9 cellular contexts compared by ENCODE assay signal in the genomic region with DNA sequence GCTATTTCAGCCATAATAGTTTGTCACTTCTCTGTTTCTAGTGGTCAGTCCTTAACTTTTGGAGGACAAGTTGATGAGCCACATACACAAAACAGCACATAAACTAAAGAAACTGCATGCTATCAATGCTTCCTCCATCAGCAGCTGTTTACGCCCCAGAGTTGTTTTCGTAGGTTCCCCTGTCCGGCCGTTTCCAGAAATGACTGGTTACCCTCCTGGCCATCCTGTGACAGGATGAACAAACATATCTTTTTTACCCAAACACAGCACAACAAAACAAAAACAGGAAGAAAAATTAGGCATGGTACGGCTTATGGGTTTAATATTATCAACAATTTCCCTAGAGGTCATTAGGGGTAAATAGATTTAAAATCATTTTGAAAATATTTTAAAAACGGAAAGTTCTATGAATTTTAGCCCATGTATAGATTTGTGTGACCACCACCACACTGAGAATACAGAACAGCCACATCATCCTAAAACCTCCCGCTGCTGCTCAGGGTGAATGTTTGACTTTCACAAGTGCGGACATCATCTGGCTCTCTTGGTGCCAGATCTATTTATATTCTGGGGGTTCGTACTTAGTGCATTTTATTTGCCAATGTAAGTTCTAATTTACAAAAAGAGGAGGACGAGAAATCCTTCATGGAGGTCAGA.
DNase-seq lines count a peak whose midpoint lies in the region; ATAC-seq and TF ChIP-seq lines count a peak whose summit lies in the region.
"Had no signal": no experiment of that assay in that cellular context is flagged by ENCODE, and none has a peak within 500 bp of the region (broad histone marks: within the 10 kb centered on the region; RNA-seq: fewer than 3 reads in every experiment).

No MANE protein-coding gene starts in this region.

- peaks cover 30% of the 10 kb centered on the region for H3K79me2 ChIP-seq in parathyroid adenoma

- H3K4me1 ChIP-seq in adrenal gland (replicated peaks in 1 of 2) (peaks cover 20 to 25% of the 10 kb centered on the region in 2 donors), parathyroid adenoma (peaks cover 3% of the 10 kb centered on the region)

- peak; percentile 75 for ATAC-seq in GM18909 (IDR thresholded peaks at IDR 0.05; ENCODE audit: poor library complexity, unreplicated experiment)
- ATAC-seq in HG02759 (IDR thresholded peaks at IDR 0.05; ENCODE audit: unreplicated experiment) = peak; percentile 86

- DNase-seq in adrenal gland (peak in 3 of 7 donors; percentile 18 to 54 (median 26)), NCI-H345 (lab: John Stamatoyannopoulos, UW) (no peak), foreskin fibroblast (no peak), NCI-H446 (lab: John Stamatoyannopoulos, UW) (no peak)
- no peak for DNase-seq in stimulated activated CD4-positive, alpha-beta T cell treated with anti-CD3 and anti-CD28 coated beads, Interleukin-1b, Interleukin-23, amount 100 ng/mL, for 48 hours
- DNase-seq: activated naive CD8-positive, alpha-beta T cell treated with anti-CD3 and anti-CD28 coated beads, Interleukin-2, amount 10 ng/mL, durations not matched to agents 7 days and 5 days had no signal

- no peaks in the 10 kb centered on the region for H3K36me3 ChIP-seq in adrenal gland (replicated peaks in 1 of 2)
- no peaks in the 10 kb centered on the region for H3K36me3 ChIP-seq in parathyroid adenoma (ENCODE audit: control insufficient read depth, insufficient read depth, low read length)

- no peak overlapping the region for H3K4me3 ChIP-seq in adrenal gland
- no peak overlapping the region for H3K4me3 ChIP-seq in parathyroid adenoma (ENCODE audit: low read depth, low read length)
- no peak overlapping the region for H3K4me3 ChIP-seq in foreskin fibroblast (ENCODE audit: low read depth in 1 of 2, low read length in 2 of 2)

- TF ChIP-seq CTCF in adrenal gland (IDR thresholded peaks at IDR 0.05) = no peak
- TF ChIP-seq CTCF in parathyroid adenoma (IDR thresholded peaks at IDR 0.05) = no peak
- no peak for TF ChIP-seq CTCF in foreskin fibroblast (IDR thresholded peaks at IDR 0.05; ENCODE audit: low read depth, low read length)

- H3K27me3 ChIP-seq in adrenal gland (no peaks in the 10 kb centered on the region), parathyroid adenoma (ENCODE audit: control insufficient read depth, insufficient read depth, low read length) (no peaks in the 10 kb centered on the region)

- TF ChIP-seq POLR2A in adrenal gland (IDR thresholded peaks at IDR 0.05) = no peak

- no peaks in the 10 kb centered on the region for H3K9me3 ChIP-seq in adrenal gland (replicated peaks in 1 of 3)
- H3K9me3 ChIP-seq in parathyroid adenoma (ENCODE audit: control insufficient read depth, low read length) = no peaks in the 10 kb centered on the region

- H2AFZ ChIP-seq in parathyroid adenoma = no peak overlapping the region

- 51 to 60% (median 57%) methylated on average over 10 of the region's 10 CpGs for WGBS in adrenal gland, 4 donors

- no peak overlapping the region for H3K4me2 ChIP-seq in parathyroid adenoma (ENCODE audit: low read length)

- H3K9ac ChIP-seq in parathyroid adenoma = no peak overlapping the region

- intact Hi-C loops in adrenal gland (cut with DNase I) = no loop called here

- H3K27ac ChIP-seq in adrenal gland (peak overlapping the region; percentile 25 to 84 (median 68)), parathyroid adenoma (peak overlapping the region; percentile 16)
